1 cellular context compared by ENCODE assay signal in genomic region chr17:75652934-75653549, GRCh38.
TF ChIP-seq lines count a peak whose summit lies in the region.

No MANE protein-coding gene starts in this region.

TF ChIP-seq in HepG2, 621 proteins besides CTCF, POLR2A, EP300 and RAD21 (continues in another document):
- 0 out of 2 replicates have a peak, but pooled peaks have one; percentile 29 for TF ChIP-seq KMT2B (CRISPR knock-in tag; IDR thresholded peaks at IDR 0.05)
- no peak for TF ChIP-seq AGO1 (IDR thresholded peaks at IDR 0.05; ENCODE audit: low read depth, low read length, poor library complexity, severe bottlenecking)
- 0 out of 2 replicates have a peak, but pooled peaks have one; percentile 50 for TF ChIP-seq ZNF547 (CRISPR knock-in tag; IDR thresholded peaks at IDR 0.05)
- TF ChIP-seq BATF2 (CRISPR knock-in tag; IDR thresholded peaks at IDR 0.05) = no peak
- peak; percentile 71; the same call in 1 of the 2 replicates for TF ChIP-seq ZBTB38 (CRISPR knock-in tag; IDR thresholded peaks at IDR 0.05)
- TF ChIP-seq REPIN1 (CRISPR knock-in tag; IDR thresholded peaks at IDR 0.05; ENCODE audit: borderline replicate concordance, low read depth) = 0 out of 2 replicates have a peak, but pooled peaks have one; percentile 29
- peak; percentile 55; the same call in 1 of the 2 replicates for TF ChIP-seq TFAP4 (IDR thresholded peaks at IDR 0.05; ENCODE audit: borderline replicate concordance, low read depth)
- 0 out of 2 replicates have a peak, but pooled peaks have one; percentile 23 for TF ChIP-seq HNF1B (CRISPR knock-in tag; IDR thresholded peaks at IDR 0.05)
- 0 out of 2 replicates have a peak, but pooled peaks have one; percentile 28 for TF ChIP-seq FOXO1 (CRISPR knock-in tag; IDR thresholded peaks at IDR 0.05)
- no peak for TF ChIP-seq ZNF296 (CRISPR knock-in tag; conservative IDR thresholded peaks at IDR 0.05)
- no peak for TF ChIP-seq ZNF512B (CRISPR knock-in tag; IDR thresholded peaks at IDR 0.05; ENCODE audit: borderline replicate concordance)
- TF ChIP-seq SALL1 (CRISPR knock-in tag; IDR thresholded peaks at IDR 0.05) = peak; percentile 31; the same call in 1 of the 2 replicates
- TF ChIP-seq IRF9 (CRISPR knock-in tag; IDR thresholded peaks at IDR 0.05; ENCODE audit: borderline replicate concordance) = 0 out of 2 replicates have a peak, but pooled peaks have one; percentile 18
- TF ChIP-seq ZNF335 (CRISPR knock-in tag; IDR thresholded peaks at IDR 0.05) = 0 out of 2 replicates have a peak, but pooled peaks have one; percentile 29
- peak; percentile 89 for TF ChIP-seq XRCC5 (optimal IDR thresholded peaks at IDR 0.05; ENCODE audit: low read length)
- no peak for TF ChIP-seq AKNA (CRISPR knock-in tag; IDR thresholded peaks at IDR 0.05; ENCODE audit: borderline replicate concordance)
- no peak for TF ChIP-seq SKIL (CRISPR knock-in tag; IDR thresholded peaks at IDR 0.05; ENCODE audit: borderline replicate concordance)
- peak; percentile 49 for TF ChIP-seq ZNF687 (CRISPR knock-in tag; IDR thresholded peaks at IDR 0.05)
- 0 out of 2 replicates have a peak, but pooled peaks have one; percentile 66 for TF ChIP-seq ZNF576 (CRISPR knock-in tag; IDR thresholded peaks at IDR 0.05)
- TF ChIP-seq KDM2A (CRISPR knock-in tag; IDR thresholded peaks at IDR 0.05; ENCODE audit: borderline replicate concordance, low read depth) = peak; percentile 50; the same call in 1 of the 2 replicates
- TF ChIP-seq ELF1 (CRISPR knock-in tag; IDR thresholded peaks at IDR 0.05) = 0 out of 2 replicates have a peak, but pooled peaks have one; percentile 23
- TF ChIP-seq EEA1 (CRISPR knock-in tag; IDR thresholded peaks at IDR 0.05; ENCODE audit: borderline replicate concordance) = 0 out of 2 replicates have a peak, but pooled peaks have one; percentile 20
- TF ChIP-seq ZNF784 (CRISPR knock-in tag; IDR thresholded peaks at IDR 0.05; ENCODE audit: borderline replicate concordance) = 0 out of 2 replicates have a peak, but pooled peaks have one; percentile 44
- no peak for TF ChIP-seq TFDP2 (CRISPR knock-in tag; IDR thresholded peaks at IDR 0.05)
- no peak for TF ChIP-seq ZNF101 (CRISPR knock-in tag; IDR thresholded peaks at IDR 0.05; ENCODE audit: borderline replicate concordance, low read depth)
- 0 out of 2 replicates have a peak, but pooled peaks have one; percentile 43 for TF ChIP-seq ZBTB33 (CRISPR knock-in tag; IDR thresholded peaks at IDR 0.05)
- 0 out of 2 replicates have a peak, but pooled peaks have one; percentile 10 for TF ChIP-seq FOXA3 (CRISPR knock-in tag; IDR thresholded peaks at IDR 0.05)
